In genomic region chr5:168390491-168390890, GRCh38 we compare ENCODE assay signal across 16 cellular contexts.
A peak's percentile ranks its signal among the peaks of the same experiment; 100 is the strongest.
DNase-seq lines count a peak whose midpoint lies in the region; FAIRE-seq and TF ChIP-seq lines count a peak whose summit lies in the region.
"Had no signal": no experiment of that assay in that cellular context is flagged by ENCODE, and none has a peak within 500 bp of the region (broad histone marks: within the 10 kb centered on the region; RNA-seq: fewer than 3 reads in every experiment).

No MANE protein-coding gene starts in this region.

- H3K9me3 ChIP-seq in mammary epithelial cell (replicated peaks; ENCODE audit: insufficient read depth, low read length) = no peaks in the 10 kb centered on the region
- H3K9me3 ChIP-seq in keratinocyte (ENCODE audit: control insufficient read depth, low read depth, low read length) = no peaks in the 10 kb centered on the region

- H3K4me3 Mint-ChIP-seq in type B pancreatic cell = no peak overlapping the region
- H3K4me3 Mint-ChIP-seq: B cell; CD4-positive, CD25-positive, alpha-beta regulatory T cell; H9 had no signal

- H2AFZ ChIP-seq in mammary epithelial cell (ENCODE audit: low read depth, low read length) = no peak overlapping the region
- H2AFZ ChIP-seq in keratinocyte (ENCODE audit: control insufficient read depth, low read length) = no peak overlapping the region

- in situ Hi-C loops in mammary epithelial cell (cut with MboI; ENCODE audit: low sequenced_read_pairs in 2 of 2) = no loop called here
- in situ Hi-C loops in brain microvascular endothelial cell (cut with HindIII; ENCODE audit: low pct_ligation_motif_present, low sequenced_read_pairs) = no loop called here

- DNase-seq in NCI-H2196 (lab: John Stamatoyannopoulos, UW; ENCODE audit: unreplicated experiment) (peak; percentile 9), NCI-H2196 treated with DMSO at 0.1 percent for 48 hours (lab: John Stamatoyannopoulos, UW; ENCODE audit: unreplicated experiment) (no peak), mammary epithelial cell (peak; percentile 97), keratinocyte (ENCODE audit: low read depth, low spot score) (peak; percentile 60), type B pancreatic cell (ENCODE audit: extremely low spot score, unreplicated experiment) (no peak), GM10266 (ENCODE audit: extremely low spot score) (no peak), NCI-H1048 (lab: John Stamatoyannopoulos, UW) (no peak), brain microvascular endothelial cell (no peak)
- DNase-seq: CD4-positive, CD25-positive, alpha-beta regulatory T cell; DMS79; H9; KBM-7; NCI-H146; NCI-H69 had no signal

- no peaks in the 10 kb centered on the region for H3K79me2 ChIP-seq in mammary epithelial cell (ENCODE audit: insufficient read depth, low read length)
- no peaks in the 10 kb centered on the region for H3K79me2 ChIP-seq in keratinocyte (ENCODE audit: control insufficient read depth, insufficient read depth, low read length)

- H3K4me1 ChIP-seq in mammary epithelial cell (ENCODE audit: insufficient read depth, low read length) (peaks cover 15% of the 10 kb centered on the region), keratinocyte (ENCODE audit: control insufficient read depth, extremely low read depth, insufficient read depth, low read length) (peaks cover 18% of the 10 kb centered on the region)

- no peak for TF ChIP-seq CTCF in mammary epithelial cell (conservative IDR thresholded peaks at IDR 0.05 in 1 of 2, IDR thresholded peaks at IDR 0.05 in 1 of 2; ENCODE audit: extremely low read depth in 1 of 2, insufficient read depth in 1 of 2, low read depth in 1 of 2, low read length in 2 of 2)
- TF ChIP-seq CTCF in keratinocyte (optimal IDR thresholded peaks at IDR 0.05 in 1 of 3, IDR thresholded peaks at IDR 0.05 in 1 of 3, conservative IDR thresholded peaks at IDR 0.05 in 1 of 3; ENCODE audit: extremely low read depth in 1 of 3, insufficient read depth in 2 of 3, low read length in 3 of 3) = no peak
- no peak for TF ChIP-seq CTCF in type B pancreatic cell (conservative IDR thresholded peaks at IDR 0.05)
- TF ChIP-seq CTCF in GM10266 (IDR thresholded peaks at IDR 0.05; ENCODE audit: control insufficient read depth, insufficient read depth, low read depth, missing control alignments) = no peak
- no peak for TF ChIP-seq CTCF in brain microvascular endothelial cell (IDR thresholded peaks at IDR 0.05; ENCODE audit: low read depth, low read length, missing control alignments)

- BruUV-seq in mammary epithelial cell (replicated peaks; lab: Mats Ljungman, UMichigan) = no TSS peak

- 25% methylated on average over 3 of the region's 4 CpGs for WGBS in mammary epithelial cell (ENCODE audit: low coverage, missing lambda C conversion rate)

- H3K36me3 ChIP-seq in mammary epithelial cell (ENCODE audit: insufficient read depth, low read length) (no peaks in the 10 kb centered on the region), keratinocyte (ENCODE audit: control insufficient read depth in 2 of 2, extremely low read depth in 1 of 2, insufficient read depth in 2 of 2, low read length in 2 of 2) (peaks cover 8 to 15% of the 10 kb centered on the region in 2 experiments), brain microvascular endothelial cell (replicated peaks) (no peaks in the 10 kb centered on the region)

- FAIRE-seq in keratinocyte (lab: Jason Lieb, UNC) = peak; percentile 88

- H3K4me3 ChIP-seq in mammary epithelial cell (replicated peaks in 1 of 3; ENCODE audit: insufficient read depth in 1 of 3, low read depth in 2 of 3, low read length in 3 of 3) = no peak overlapping the region
- H3K4me3 ChIP-seq in keratinocyte (ENCODE audit: control insufficient read depth in 2 of 3, extremely low read depth in 1 of 3, insufficient read depth in 2 of 3, low read depth in 1 of 3, low read length in 3 of 3) = no peak overlapping the region
- no peak overlapping the region for H3K4me3 ChIP-seq in brain microvascular endothelial cell (ENCODE audit: low read depth, low read length)

- H3K27ac ChIP-seq in mammary epithelial cell (ENCODE audit: insufficient read depth, low read depth, low read length) (peak overlapping the region; percentile 57), keratinocyte (ENCODE audit: control insufficient read depth, insufficient read depth, low read length) (peak overlapping the region; percentile 42), brain microvascular endothelial cell (no peak overlapping the region)
- H3K27ac ChIP-seq: 22Rv1 had no signal

- peaks cover 1% of the 10 kb centered on the region for H3K9me3 Mint-ChIP-seq in type B pancreatic cell
- H3K9me3 Mint-ChIP-seq: H9 had no signal

- H3K36me3 Mint-ChIP-seq in type B pancreatic cell = peaks cover 29% of the 10 kb centered on the region

- H3K27me3 Mint-ChIP-seq in type B pancreatic cell = no peaks in the 10 kb centered on the region
- H3K27me3 Mint-ChIP-seq: B cell had no signal

- dilution Hi-C loops in mammary epithelial cell (cut with HindIII; ENCODE audit: low sequenced_read_pairs) (no loop called here), keratinocyte (cut with MboI; ENCODE audit: extremely low pct_ligation_motif_present, low sequenced_read_pairs) (no loop called here)

- no peaks in the 10 kb centered on the region for H4K20me1 ChIP-seq in mammary epithelial cell (ENCODE audit: insufficient read depth, low read length)
- H4K20me1 ChIP-seq in keratinocyte (ENCODE audit: control insufficient read depth, extremely low read depth, insufficient read depth, low read length) = no peaks in the 10 kb centered on the region

- H3K4me1 Mint-ChIP-seq in type B pancreatic cell (ENCODE audit: unreplicated experiment) = no peaks in the 10 kb centered on the region
- H3K4me1 Mint-ChIP-seq: B cell; CD4-positive, CD25-positive, alpha-beta regulatory T cell; H9 had no signal

- H3K27ac Mint-ChIP-seq in type B pancreatic cell = peak overlapping the region; percentile 68
- H3K27ac Mint-ChIP-seq: B cell; CD4-positive, CD25-positive, alpha-beta regulatory T cell had no signal

- H3K27me3 ChIP-seq in mammary epithelial cell (ENCODE audit: insufficient read depth, low read length) (no peaks in the 10 kb centered on the region), keratinocyte (ENCODE audit: control insufficient read depth, extremely low read depth, insufficient read depth, low read length) (no peaks in the 10 kb centered on the region), brain microvascular endothelial cell (replicated peaks) (no peaks in the 10 kb centered on the region)

- no peaks in the 10 kb centered on the region for H3K9me1 ChIP-seq in keratinocyte (ENCODE audit: control insufficient read depth, extremely low read depth, insufficient read depth, low read length)

- intact Hi-C loops in mammary epithelial cell (cut with micrococcal nuclease) = loop anchor here (1.0 kb wide), 1 partner anchor 25 kb away; no protein-coding TSS in a partner anchor

- H3K4me2 ChIP-seq in mammary epithelial cell (ENCODE audit: insufficient read depth, low read depth, low read length) (no peak overlapping the region), keratinocyte (ENCODE audit: control insufficient read depth, extremely low read depth, insufficient read depth, low read depth, low read length) (no peak overlapping the region)

- CTCF ChIA-PET in mammary epithelial cell (lab: Charles Lee; ENCODE audit: low non-redundant PET) = interaction anchor here (0.6 kb wide), 1 partner anchor 812 kb away, joined by 5 read pairs; no protein-coding TSS in a partner anchor

- no peak overlapping the region for H3K9ac ChIP-seq in mammary epithelial cell (ENCODE audit: insufficient read depth, low read length)
- H3K9ac ChIP-seq in keratinocyte (ENCODE audit: control insufficient read depth, extremely low read depth, insufficient read depth, low read length) = no peak overlapping the region

Comparison
In these comparisons a context has a peak if more than half of its experiments do, and no peak if none do; other contexts are left out.
1. DNase-seq: peak in NCI-H2196 (single experiment), mammary epithelial cell (single experiment) and keratinocyte (single experiment); none in NCI-H2196 treated with DMSO at 0.1 percent for 48 hours (single experiment), type B pancreatic cell (single experiment), GM10266 (single experiment), NCI-H1048 (single experiment) and brain microvascular endothelial cell (single experiment).